Comparison of ENCODE assay signal across 8 cellular contexts in the genomic region with DNA sequence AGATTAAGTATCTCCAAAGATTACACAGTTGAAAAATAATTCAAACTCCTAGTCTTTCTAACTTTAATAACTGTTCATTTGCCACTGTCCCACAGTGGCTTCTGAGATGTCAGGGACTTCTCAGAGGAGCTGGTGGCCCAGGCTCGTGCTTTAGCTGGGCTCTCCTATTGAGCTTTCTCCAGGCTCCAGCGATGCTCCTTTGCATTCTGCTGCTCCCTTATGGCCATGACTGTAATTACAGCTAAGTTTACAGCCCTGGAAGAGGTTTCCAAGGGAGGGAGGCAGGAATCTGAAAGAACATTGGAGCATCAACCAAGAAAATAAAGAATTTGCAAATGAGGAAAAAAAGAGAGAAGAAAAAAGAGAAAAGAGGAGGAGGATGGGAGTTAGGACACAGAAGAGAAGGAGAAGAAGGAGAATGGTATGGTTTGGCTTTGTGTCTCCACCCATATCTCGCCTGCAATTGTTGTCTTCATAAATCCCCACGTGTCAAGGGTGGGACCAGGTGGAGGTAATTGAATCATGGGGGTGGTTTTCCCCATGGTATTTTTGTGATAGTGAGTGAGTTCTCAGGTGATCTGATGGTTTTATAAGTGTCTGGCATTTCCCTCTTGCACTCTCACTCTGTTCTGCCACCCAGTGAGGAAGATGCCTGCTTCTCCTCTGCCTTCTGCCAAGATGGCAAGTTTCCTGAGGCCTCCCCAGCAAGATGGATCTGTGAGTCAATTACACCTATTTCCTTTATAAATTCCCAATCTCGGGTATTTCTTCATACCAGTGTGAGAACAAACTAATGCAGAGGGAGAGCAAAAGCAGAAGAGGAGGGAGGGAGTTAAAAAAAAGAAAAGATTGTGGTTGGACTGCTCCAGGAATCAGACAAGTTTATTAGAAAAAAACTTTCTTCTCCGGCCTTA.
DNase-seq lines count a peak whose midpoint lies in the region; ATAC-seq and TF ChIP-seq lines count a peak whose summit lies in the region.

No MANE protein-coding gene starts in this region.

- ATAC-seq in GM21423 (IDR thresholded peaks at IDR 0.05; ENCODE audit: unreplicated experiment) (peak; percentile 69), esophagus mucosa (peak; percentile 59)

- intact Hi-C loops in posterior vena cava (cut with DNase I): no loop called here

- DNase-seq in NCI-H1694 (lab: John Stamatoyannopoulos, UW) (peak; percentile 30), NCI-H1694 treated with DMSO at 0.1 percent for 48 hours (lab: John Stamatoyannopoulos, UW) (no peak), HT-29 (ENCODE audit: low spot score) (peak; percentile 87), posterior vena cava (ENCODE audit: low spot score) (peak; percentile 54)
- no peak for DNase-seq in stimulated activated CD4-positive, alpha-beta T cell treated with anti-CD3 and anti-CD28 coated beads, Interleukin-1b, Interleukin-23, amount 100 ng/mL, for 48 hours

TF ChIP-seq in PFSK-1, 5 proteins besides CTCF, POLR2A, EP300 and RAD21:
- TF ChIP-seq POLR2AphosphoS5 (IDR thresholded peaks at IDR 0.05; ENCODE audit: low read depth, low read length) (no peak), TAF1 (IDR thresholded peaks at IDR 0.05; ENCODE audit: borderline replicate concordance, insufficient read depth, low read length) (peak; percentile 24; the same call in 1 of the 2 replicates)

Comparison
In these comparisons a context has a peak if more than half of its experiments do, and no peak if none do; other contexts are left out.
1. DNase-seq: peak in NCI-H1694 (single experiment), HT-29 (single experiment) and posterior vena cava (single experiment); none in NCI-H1694 treated with DMSO at 0.1 percent for 48 hours (single experiment) and stimulated activated CD4-positive, alpha-beta T cell treated with anti-CD3 and anti-CD28 coated beads, Interleukin-1b, Interleukin-23, amount 100 ng/mL, for 48 hours (single experiment).